In genomic region chr10:129711261-129711660, GRCh38 we compare ENCODE assay signal across 19 cellular contexts.
"Had no signal": no experiment of that assay in that cellular context is flagged by ENCODE, and none has a peak within 500 bp of the region (broad histone marks: within the 10 kb centered on the region; RNA-seq: fewer than 3 reads in every experiment).

No MANE protein-coding gene starts in this region.

- H3K4me1 ChIP-seq: foreskin keratinocyte, transverse colon had no signal

- ATAC-seq: activated naive CD8-positive, alpha-beta T cell treated with anti-CD3 and anti-CD28 coated beads, Interleukin-2, amount 50 U/mL, for 24 hours; foreskin keratinocyte; left ventricle myocardium superior; stimulated activated naive B cell treated with anti-CD40 and anti-IgM and Interleukin-4, amounts not matched to agents 10 μg/mL and 1 μg/mL and 100 μg/mL, for 72 hours had no signal

- H3K36me3 Mint-ChIP-seq: brain had no signal

- H3K4me3 Mint-ChIP-seq: activated naive CD4-positive, alpha-beta T cell treated with anti-CD3 and anti-CD28 coated beads, Interleukin-2, amount 10 ng/mL, durations not matched to agents 7 days and 5 days; activated naive CD8-positive, alpha-beta T cell treated with anti-CD3 and anti-CD28 coated beads, Interleukin-2, amount 50 U/mL, for 24 hours; brain; dendritic cell treated with granulocyte-macrophage colony-stimulating factor and Interleukin-4, amounts not matched to agents 40 ng/mL and 50 ng/mL, for 4 days; nephron progenitor cell; stimulated activated naive B cell treated with anti-CD40 and anti-IgM and Interleukin-4, amounts not matched to agents 10 μg/mL and 1 μg/mL and 100 μg/mL, for 72 hours had no signal

- H3K9me3 ChIP-seq: transverse colon had no signal

- H3K36me3 ChIP-seq: transverse colon, WERI-Rb-1 had no signal

- FAIRE-seq: TTC549, urothelium cell line had no signal

- H3K4me1 Mint-ChIP-seq: activated naive CD4-positive, alpha-beta T cell treated with anti-CD3 and anti-CD28 coated beads, Interleukin-2, amount 10 ng/mL, durations not matched to agents 7 days and 5 days had no signal

- H3K27ac Mint-ChIP-seq: activated naive CD4-positive, alpha-beta T cell treated with anti-CD3 and anti-CD28 coated beads, Interleukin-2, amount 10 ng/mL, durations not matched to agents 7 days and 5 days; activated naive CD8-positive, alpha-beta T cell treated with anti-CD3 and anti-CD28 coated beads, Interleukin-2, amount 50 U/mL, for 24 hours; brain; dendritic cell treated with granulocyte-macrophage colony-stimulating factor and Interleukin-4, amounts not matched to agents 40 ng/mL and 50 ng/mL, for 4 days; nephron progenitor cell; stimulated activated naive B cell treated with anti-CD40 and anti-IgM and Interleukin-4, amounts not matched to agents 10 μg/mL and 1 μg/mL and 100 μg/mL, for 72 hours had no signal

- H3K27me3 ChIP-seq: foreskin keratinocyte, transverse colon had no signal

- H3K27me3 Mint-ChIP-seq: activated naive CD4-positive, alpha-beta T cell treated with anti-CD3 and anti-CD28 coated beads, Interleukin-2, amount 10 ng/mL, durations not matched to agents 7 days and 5 days; activated naive CD8-positive, alpha-beta T cell treated with anti-CD3 and anti-CD28 coated beads, Interleukin-2, amount 50 U/mL, for 24 hours; dendritic cell treated with granulocyte-macrophage colony-stimulating factor and Interleukin-4, amounts not matched to agents 40 ng/mL and 50 ng/mL, for 4 days; stimulated activated naive B cell treated with anti-CD40 and anti-IgM and Interleukin-4, amounts not matched to agents 10 μg/mL and 1 μg/mL and 100 μg/mL, for 72 hours had no signal

- H3K9me3 Mint-ChIP-seq: activated naive CD4-positive, alpha-beta T cell treated with anti-CD3 and anti-CD28 coated beads, Interleukin-2, amount 10 ng/mL, durations not matched to agents 7 days and 5 days; activated naive CD8-positive, alpha-beta T cell treated with anti-CD3 and anti-CD28 coated beads, Interleukin-2, amount 50 U/mL, for 24 hours; brain; dendritic cell treated with granulocyte-macrophage colony-stimulating factor and Interleukin-4, amounts not matched to agents 40 ng/mL and 50 ng/mL, for 4 days; nephron progenitor cell; stimulated activated naive B cell treated with anti-CD40 and anti-IgM and Interleukin-4, amounts not matched to agents 10 μg/mL and 1 μg/mL and 100 μg/mL, for 72 hours had no signal

- DNase-seq: activated effector memory CD4-positive, alpha-beta T cell treated with anti-CD3 and anti-CD28 coated beads, Interleukin-2, amount 50 U/mL, for 16 hours; activated naive CD4-positive, alpha-beta T cell treated with anti-CD3 and anti-CD28 coated beads, Interleukin-2, amount 10 ng/mL, durations not matched to agents 7 days and 5 days; activated naive CD8-positive, alpha-beta T cell treated with anti-CD3 and anti-CD28 coated beads, Interleukin-2, amount 50 U/mL, for 24 hours; anterior cingulate cortex; effector CD8-positive, alpha-beta T cell; foreskin keratinocyte; left ventricle myocardium superior; nephron progenitor cell; occipital lobe; stimulated activated CD4-positive, alpha-beta T cell treated with anti-CD3 and anti-CD28 coated beads, Interleukin-2, amount 100 ng/mL, for 48 hours; stimulated activated CD8-positive, alpha-beta memory T cell treated with anti-CD3 and anti-CD28 coated beads, Interleukin-4, amount 100 ng/mL, for 48 hours; stimulated activated naive B cell treated with anti-CD40 and anti-IgM and Interleukin-4, amounts not matched to agents 10 μg/mL and 1 μg/mL and 100 μg/mL, for 72 hours; T-helper 1 cell; transverse colon; WERI-Rb-1 had no signal

- H3K27ac ChIP-seq: foreskin keratinocyte, transverse colon, WERI-Rb-1 had no signal

- H3K4me3 ChIP-seq: transverse colon had no signal
